ENCODE assay signal across 21 cellular contexts in genomic region chr2:203279288-203279687, GRCh38. TPM values are rescaled to one million over a fixed set of nuclear protein-coding genes. Genes with fewer than 3 reads are reported as not detected.
DNase-seq lines count a peak whose midpoint lies in the region; ATAC-seq and TF ChIP-seq lines count a peak whose summit lies in the region.
"Had no signal": no experiment of that assay in that cellular context is flagged by ENCODE, and none has a peak within 500 bp of the region (broad histone marks: within the 10 kb centered on the region; RNA-seq: fewer than 3 reads in every experiment).

No MANE protein-coding gene starts in this region.

- H3K27ac ChIP-seq in coronary artery = no peak overlapping the region
- H3K27ac ChIP-seq: KMS-11, PC-9, RWPE1 had no signal

- no peak overlapping the region for H3K27ac Mint-ChIP-seq in activated CD4-positive, alpha-beta memory T cell treated with anti-CD3 and anti-CD28 coated beads for 36 hours

- peak; percentile 68 for ATAC-seq in esophagus mucosa
- no peak for ATAC-seq in HG03135 (IDR thresholded peaks at IDR 0.05; ENCODE audit: unreplicated experiment)

- H3K36me3 Mint-ChIP-seq in activated CD4-positive, alpha-beta memory T cell treated with anti-CD3 and anti-CD28 coated beads for 36 hours = peaks cover 21% of the 10 kb centered on the region

- DNase-seq in DMS53 (lab: John Stamatoyannopoulos, UW) (peak; percentile 2), DMS53 treated with DMSO at 0.1 percent for 48 hours (lab: John Stamatoyannopoulos, UW; ENCODE audit: unreplicated experiment) (no peak), SW480 (ENCODE audit: low spot score) (peak; percentile 20), HT-29 (ENCODE audit: low spot score) (no peak), coronary artery (ENCODE audit: low spot score) (no peak)
- DNase-seq in activated CD4-positive, alpha-beta memory T cell treated with anti-CD3 and anti-CD28 coated beads for 36 hours = no peak
- DNase-seq: 8988T, COR-L47, DMS 273 treated with DMSO at 0.1 percent for 48 hours, GF-D8, GOT3, NCI-H1417, NCI-H187, NCI-H226, NCI-H524 treated with DMSO at 0.1 percent for 48 hours had no signal

- no peak overlapping the region for H3K4me3 Mint-ChIP-seq in activated CD4-positive, alpha-beta memory T cell treated with anti-CD3 and anti-CD28 coated beads for 36 hours
- H3K4me3 Mint-ChIP-seq: CD14-positive monocyte had no signal

- intact Hi-C loops in activated CD4-positive, alpha-beta memory T cell treated with anti-CD3 and anti-CD28 coated beads for 36 hours (cut with micrococcal nuclease) = no loop called here

- CTCF ChIA-PET in activated CD4-positive, alpha-beta memory T cell treated with anti-CD3 and anti-CD28 coated beads for 36 hours (lab: Charles Lee) = interaction anchor here (0.6 kb wide), 1 partner anchor 66 kb away, joined by 3 read pairs; no protein-coding TSS in a partner anchor

- H3K4me1 Mint-ChIP-seq in activated CD4-positive, alpha-beta memory T cell treated with anti-CD3 and anti-CD28 coated beads for 36 hours (ENCODE audit: low read depth) = no peaks in the 10 kb centered on the region
- H3K4me1 Mint-ChIP-seq: CD14-positive monocyte had no signal

- H3K27me3 Mint-ChIP-seq in activated CD4-positive, alpha-beta memory T cell treated with anti-CD3 and anti-CD28 coated beads for 36 hours = no peaks in the 10 kb centered on the region

- TF ChIP-seq CTCF in coronary artery (IDR thresholded peaks at IDR 0.05) = no peak

- no peaks in the 10 kb centered on the region for H3K9me3 Mint-ChIP-seq in activated CD4-positive, alpha-beta memory T cell treated with anti-CD3 and anti-CD28 coated beads for 36 hours
- H3K9me3 Mint-ChIP-seq: CD14-positive monocyte had no signal

- no peak overlapping the region for H3K4me3 ChIP-seq in coronary artery
- H3K4me3 ChIP-seq: PC-9 had no signal

- POLR2A ChIA-PET in activated CD4-positive, alpha-beta memory T cell treated with anti-CD3 and anti-CD28 coated beads for 36 hours (lab: Charles Lee) = no interaction called here

RNA-seq across cellular contexts. Expression of gene CYP20A1, which starts 40.5 kb away (rescaled TPM):
- 11.8 TPM for total RNA-seq in esophagus mucosa
- total RNA-seq in HT-29 (2014; rRNA removed; shearing (Covaris generic)) = 5.8 and 6.1 TPM in 2 replicates
- 10 to 100 TPM; 22.1 to 24.4 TPM for total RNA-seq in activated CD4-positive, alpha-beta memory T cell treated with anti-CD3 and anti-CD28 coated beads for 36 hours

RNA-seq across cellular contexts. Expression of gene ABI2, which starts 48.9 kb away (rescaled TPM):
- total RNA-seq in esophagus mucosa = 13.7 TPM
- 23.1 and 27.9 TPM in 2 replicates for total RNA-seq in HT-29 (2014; rRNA removed; shearing (Covaris generic))
- 10 to 100 TPM; 43.7 to 51.2 TPM for total RNA-seq in activated CD4-positive, alpha-beta memory T cell treated with anti-CD3 and anti-CD28 coated beads for 36 hours

Comparison
In these comparisons a context has a peak if more than half of its experiments do, and no peak if none do; other contexts are left out.
1. DNase-seq: peak in DMS53 (single experiment) and SW480 (single experiment); none in DMS53 treated with DMSO at 0.1 percent for 48 hours (single experiment), HT-29 (single experiment), activated CD4-positive, alpha-beta memory T cell treated with anti-CD3 and anti-CD28 coated beads for 36 hours (single experiment) and coronary artery (single experiment).